1 cellular context compared by ENCODE assay signal in the genomic region with DNA sequence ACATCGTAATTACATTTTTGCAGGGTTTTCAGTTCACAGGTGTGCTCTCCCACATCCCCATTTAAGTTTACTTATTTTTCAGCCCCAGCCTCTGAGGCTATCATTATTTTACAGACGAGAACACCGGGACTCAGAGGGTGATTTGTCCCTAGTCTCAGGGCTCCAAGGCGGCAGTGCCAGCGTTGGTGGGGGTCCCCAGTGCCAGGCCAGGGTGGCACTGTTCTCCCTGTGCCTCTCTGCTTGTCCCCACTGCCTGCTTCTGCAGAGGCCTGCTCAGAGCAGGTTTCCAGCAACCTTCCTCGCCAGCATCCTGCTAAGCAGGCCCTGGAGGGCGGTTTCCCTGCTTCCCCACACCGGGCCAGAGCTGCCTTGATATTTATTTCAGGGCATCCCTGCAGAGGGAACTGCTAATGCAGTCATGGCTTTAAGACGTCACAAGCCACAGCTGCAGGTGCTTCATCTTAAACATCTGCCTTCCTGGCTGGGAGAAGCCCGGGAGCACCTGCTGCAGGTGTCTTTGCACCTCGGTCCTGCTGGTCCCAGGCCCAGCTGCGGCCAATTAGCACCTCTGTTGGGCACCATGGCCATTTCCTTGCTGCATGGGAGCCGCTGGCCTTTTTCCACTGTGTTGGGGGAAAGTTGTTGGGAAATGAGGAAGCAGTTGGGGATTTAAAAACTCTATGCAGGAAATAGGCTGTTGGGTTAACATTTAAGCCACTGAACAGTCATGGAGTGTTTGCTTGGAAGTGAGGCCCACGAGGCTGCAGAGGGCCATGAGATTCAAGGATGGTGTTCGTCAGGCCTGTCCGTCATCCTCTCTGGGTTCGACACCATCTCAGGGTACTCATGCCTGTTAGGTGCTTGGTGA.
TF ChIP-seq lines count a peak whose summit lies in the region.

No MANE protein-coding gene starts in this region.

TF ChIP-seq in liver, 16 proteins besides CTCF, POLR2A, EP300 and RAD21 (continued from another document):
- TF ChIP-seq SP1 (IDR thresholded peaks at IDR 0.05) (peak; percentile 27), GABPA (IDR thresholded peaks at IDR 0.05 in 1 of 2, conservative IDR thresholded peaks at IDR 0.05 in 1 of 2) (no peak), TAF1 (conservative IDR thresholded peaks at IDR 0.05) (no peak), JUND (IDR thresholded peaks at IDR 0.05) (no peak), HNF4G (IDR thresholded peaks at IDR 0.05) (no peak), FOXA1 (IDR thresholded peaks at IDR 0.05) (no peak), FOXA2 (IDR thresholded peaks at IDR 0.05) (no peak), YY1 (IDR thresholded peaks at IDR 0.05) (no peak)
- TF ChIP-seq, protein P1, sequence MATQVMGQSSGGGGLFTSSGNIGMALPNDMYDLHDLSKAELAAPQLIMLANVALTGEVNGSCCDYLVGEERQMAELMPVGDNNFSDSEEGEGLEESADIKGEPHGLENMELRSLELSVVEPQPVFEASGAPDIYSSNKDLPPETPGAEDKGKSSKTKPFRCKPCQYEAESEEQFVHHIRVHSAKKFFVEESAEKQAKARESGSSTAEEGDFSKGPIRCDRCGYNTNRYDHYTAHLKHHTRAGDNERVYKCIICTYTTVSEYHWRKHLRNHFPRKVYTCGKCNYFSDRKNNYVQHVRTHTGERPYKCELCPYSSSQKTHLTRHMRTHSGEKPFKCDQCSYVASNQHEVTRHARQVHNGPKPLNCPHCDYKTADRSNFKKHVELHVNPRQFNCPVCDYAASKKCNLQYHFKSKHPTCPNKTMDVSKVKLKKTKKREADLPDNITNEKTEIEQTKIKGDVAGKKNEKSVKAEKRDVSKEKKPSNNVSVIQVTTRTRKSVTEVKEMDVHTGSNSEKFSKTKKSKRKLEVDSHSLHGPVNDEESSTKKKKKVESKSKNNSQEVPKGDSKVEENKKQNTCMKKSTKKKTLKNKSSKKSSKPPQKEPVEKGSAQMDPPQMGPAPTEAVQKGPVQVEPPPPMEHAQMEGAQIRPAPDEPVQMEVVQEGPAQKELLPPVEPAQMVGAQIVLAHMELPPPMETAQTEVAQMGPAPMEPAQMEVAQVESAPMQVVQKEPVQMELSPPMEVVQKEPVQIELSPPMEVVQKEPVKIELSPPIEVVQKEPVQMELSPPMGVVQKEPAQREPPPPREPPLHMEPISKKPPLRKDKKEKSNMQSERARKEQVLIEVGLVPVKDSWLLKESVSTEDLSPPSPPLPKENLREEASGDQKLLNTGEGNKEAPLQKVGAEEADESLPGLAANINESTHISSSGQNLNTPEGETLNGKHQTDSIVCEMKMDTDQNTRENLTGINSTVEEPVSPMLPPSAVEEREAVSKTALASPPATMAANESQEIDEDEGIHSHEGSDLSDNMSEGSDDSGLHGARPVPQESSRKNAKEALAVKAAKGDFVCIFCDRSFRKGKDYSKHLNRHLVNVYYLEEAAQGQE (IDR thresholded peaks at IDR 0.05) = no peak
- TF ChIP-seq, protein P2, sequence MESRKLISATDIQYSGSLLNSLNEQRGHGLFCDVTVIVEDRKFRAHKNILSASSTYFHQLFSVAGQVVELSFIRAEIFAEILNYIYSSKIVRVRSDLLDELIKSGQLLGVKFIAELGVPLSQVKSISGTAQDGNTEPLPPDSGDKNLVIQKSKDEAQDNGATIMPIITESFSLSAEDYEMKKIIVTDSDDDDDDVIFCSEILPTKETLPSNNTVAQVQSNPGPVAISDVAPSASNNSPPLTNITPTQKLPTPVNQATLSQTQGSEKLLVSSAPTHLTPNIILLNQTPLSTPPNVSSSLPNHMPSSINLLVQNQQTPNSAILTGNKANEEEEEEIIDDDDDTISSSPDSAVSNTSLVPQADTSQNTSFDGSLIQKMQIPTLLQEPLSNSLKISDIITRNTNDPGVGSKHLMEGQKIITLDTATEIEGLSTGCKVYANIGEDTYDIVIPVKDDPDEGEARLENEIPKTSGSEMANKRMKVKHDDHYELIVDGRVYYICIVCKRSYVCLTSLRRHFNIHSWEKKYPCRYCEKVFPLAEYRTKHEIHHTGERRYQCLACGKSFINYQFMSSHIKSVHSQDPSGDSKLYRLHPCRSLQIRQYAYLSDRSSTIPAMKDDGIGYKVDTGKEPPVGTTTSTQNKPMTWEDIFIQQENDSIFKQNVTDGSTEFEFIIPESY (IDR thresholded peaks at IDR 0.05) = no peak
